1 cellular context compared by ENCODE assay signal in genomic region chr20:33991498-33991897, GRCh38.
TF ChIP-seq lines count a peak whose summit lies in the region.

No MANE protein-coding gene starts in this region.

TF ChIP-seq in IMR-90, 13 proteins besides CTCF, POLR2A, EP300 and RAD21 (continued from another document):
- TF ChIP-seq NFE2L2 (IDR thresholded peaks at IDR 0.05; ENCODE audit: low read depth, low read length) (no peak), CEBPB (IDR thresholded peaks at IDR 0.05; ENCODE audit: low read depth, low read length) (no peak), MAZ (IDR thresholded peaks at IDR 0.05; ENCODE audit: borderline replicate concordance, low read depth, low read length) (no peak), MAFK (IDR thresholded peaks at IDR 0.05; ENCODE audit: low read depth, low read length) (no peak), ELK1 (IDR thresholded peaks at IDR 0.05; ENCODE audit: borderline replicate concordance, low read depth, low read length) (no peak), RFX5 (IDR thresholded peaks at IDR 0.05; ENCODE audit: low read depth, low read length) (no peak)
